In the genomic region with DNA sequence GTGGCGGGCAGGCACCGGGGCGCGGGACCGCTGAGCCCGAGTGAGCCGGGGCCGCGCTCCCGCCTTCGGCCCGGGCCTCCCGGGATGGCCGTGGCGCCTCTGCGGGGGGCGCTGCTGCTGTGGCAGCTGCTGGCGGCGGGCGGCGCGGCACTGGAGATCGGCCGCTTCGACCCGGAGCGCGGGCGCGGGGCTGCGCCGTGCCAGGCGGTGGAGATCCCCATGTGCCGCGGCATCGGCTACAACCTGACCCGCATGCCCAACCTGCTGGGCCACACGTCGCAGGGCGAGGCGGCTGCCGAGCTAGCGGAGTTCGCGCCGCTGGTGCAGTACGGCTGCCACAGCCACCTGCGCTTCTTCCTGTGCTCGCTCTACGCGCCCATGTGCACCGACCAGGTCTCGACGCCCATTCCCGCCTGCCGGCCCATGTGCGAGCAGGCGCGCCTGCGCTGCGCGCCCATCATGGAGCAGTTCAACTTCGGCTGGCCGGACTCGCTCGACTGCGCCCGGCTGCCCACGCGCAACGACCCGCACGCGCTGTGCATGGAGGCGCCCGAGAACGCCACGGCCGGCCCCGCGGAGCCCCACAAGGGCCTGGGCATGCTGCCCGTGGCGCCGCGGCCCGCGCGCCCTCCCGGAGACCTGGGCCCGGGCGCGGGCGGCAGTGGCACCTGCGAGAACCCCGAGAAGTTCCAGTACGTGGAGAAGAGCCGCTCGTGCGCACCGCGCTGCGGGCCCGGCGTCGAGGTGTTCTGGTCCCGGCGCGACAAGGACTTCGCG, we compare ENCODE assay signal across 1 cellular context.
TF ChIP-seq lines count a peak whose summit lies in the region.

No MANE protein-coding gene starts in this region.

TF ChIP-seq in H1, 55 proteins besides CTCF, POLR2A, EP300 and RAD21 (continued from another document):
- TF ChIP-seq GABPA (IDR thresholded peaks at IDR 0.05; ENCODE audit: borderline replicate concordance, insufficient read depth, low read length), result peak; percentile 63; the same call in 1 of the 2 replicates
- TF ChIP-seq, protein P1, sequence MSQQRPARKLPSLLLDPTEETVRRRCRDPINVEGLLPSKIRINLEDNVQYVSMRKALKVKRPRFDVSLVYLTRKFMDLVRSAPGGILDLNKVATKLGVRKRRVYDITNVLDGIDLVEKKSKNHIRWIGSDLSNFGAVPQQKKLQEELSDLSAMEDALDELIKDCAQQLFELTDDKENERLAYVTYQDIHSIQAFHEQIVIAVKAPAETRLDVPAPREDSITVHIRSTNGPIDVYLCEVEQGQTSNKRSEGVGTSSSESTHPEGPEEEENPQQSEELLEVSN (IDR thresholded peaks at IDR 0.05), result peak; percentile 100
- TF ChIP-seq POU5F1 (IDR thresholded peaks at IDR 0.05; ENCODE audit: low read depth, low read length), result no peak
- no peak for TF ChIP-seq SRF (IDR thresholded peaks at IDR 0.05; ENCODE audit: low read depth, low read length)
- peak in 1 of 2 experiments; percentile 93; a peak in 2 of 4 replicates for TF ChIP-seq HDAC2 (IDR thresholded peaks at IDR 0.05; ENCODE audit: borderline replicate concordance in 1 of 2, low read depth in 2 of 2, low read length in 2 of 2)
- no peak for TF ChIP-seq TBP (IDR thresholded peaks at IDR 0.05; ENCODE audit: low read depth, low read length)
- no peak; the same call in 1 of the 2 replicates for TF ChIP-seq RBBP5 (IDR thresholded peaks at IDR 0.05; ENCODE audit: borderline replicate concordance, low read depth, low read length)
- TF ChIP-seq TCF12 (IDR thresholded peaks at IDR 0.05; ENCODE audit: low read depth, low read length), result 0 out of 2 replicates have a peak, but pooled peaks have one; percentile 47
- TF ChIP-seq BACH1 (IDR thresholded peaks at IDR 0.05; ENCODE audit: low read length), result no peak
- TF ChIP-seq MAFK (IDR thresholded peaks at IDR 0.05; ENCODE audit: low read depth, low read length), result no peak
- 0 out of 2 replicates have a peak, but pooled peaks have one; percentile 14 for TF ChIP-seq GTF2F1 (IDR thresholded peaks at IDR 0.05; ENCODE audit: borderline replicate concordance, low read depth, low read length)
- TF ChIP-seq, protein P2, sequence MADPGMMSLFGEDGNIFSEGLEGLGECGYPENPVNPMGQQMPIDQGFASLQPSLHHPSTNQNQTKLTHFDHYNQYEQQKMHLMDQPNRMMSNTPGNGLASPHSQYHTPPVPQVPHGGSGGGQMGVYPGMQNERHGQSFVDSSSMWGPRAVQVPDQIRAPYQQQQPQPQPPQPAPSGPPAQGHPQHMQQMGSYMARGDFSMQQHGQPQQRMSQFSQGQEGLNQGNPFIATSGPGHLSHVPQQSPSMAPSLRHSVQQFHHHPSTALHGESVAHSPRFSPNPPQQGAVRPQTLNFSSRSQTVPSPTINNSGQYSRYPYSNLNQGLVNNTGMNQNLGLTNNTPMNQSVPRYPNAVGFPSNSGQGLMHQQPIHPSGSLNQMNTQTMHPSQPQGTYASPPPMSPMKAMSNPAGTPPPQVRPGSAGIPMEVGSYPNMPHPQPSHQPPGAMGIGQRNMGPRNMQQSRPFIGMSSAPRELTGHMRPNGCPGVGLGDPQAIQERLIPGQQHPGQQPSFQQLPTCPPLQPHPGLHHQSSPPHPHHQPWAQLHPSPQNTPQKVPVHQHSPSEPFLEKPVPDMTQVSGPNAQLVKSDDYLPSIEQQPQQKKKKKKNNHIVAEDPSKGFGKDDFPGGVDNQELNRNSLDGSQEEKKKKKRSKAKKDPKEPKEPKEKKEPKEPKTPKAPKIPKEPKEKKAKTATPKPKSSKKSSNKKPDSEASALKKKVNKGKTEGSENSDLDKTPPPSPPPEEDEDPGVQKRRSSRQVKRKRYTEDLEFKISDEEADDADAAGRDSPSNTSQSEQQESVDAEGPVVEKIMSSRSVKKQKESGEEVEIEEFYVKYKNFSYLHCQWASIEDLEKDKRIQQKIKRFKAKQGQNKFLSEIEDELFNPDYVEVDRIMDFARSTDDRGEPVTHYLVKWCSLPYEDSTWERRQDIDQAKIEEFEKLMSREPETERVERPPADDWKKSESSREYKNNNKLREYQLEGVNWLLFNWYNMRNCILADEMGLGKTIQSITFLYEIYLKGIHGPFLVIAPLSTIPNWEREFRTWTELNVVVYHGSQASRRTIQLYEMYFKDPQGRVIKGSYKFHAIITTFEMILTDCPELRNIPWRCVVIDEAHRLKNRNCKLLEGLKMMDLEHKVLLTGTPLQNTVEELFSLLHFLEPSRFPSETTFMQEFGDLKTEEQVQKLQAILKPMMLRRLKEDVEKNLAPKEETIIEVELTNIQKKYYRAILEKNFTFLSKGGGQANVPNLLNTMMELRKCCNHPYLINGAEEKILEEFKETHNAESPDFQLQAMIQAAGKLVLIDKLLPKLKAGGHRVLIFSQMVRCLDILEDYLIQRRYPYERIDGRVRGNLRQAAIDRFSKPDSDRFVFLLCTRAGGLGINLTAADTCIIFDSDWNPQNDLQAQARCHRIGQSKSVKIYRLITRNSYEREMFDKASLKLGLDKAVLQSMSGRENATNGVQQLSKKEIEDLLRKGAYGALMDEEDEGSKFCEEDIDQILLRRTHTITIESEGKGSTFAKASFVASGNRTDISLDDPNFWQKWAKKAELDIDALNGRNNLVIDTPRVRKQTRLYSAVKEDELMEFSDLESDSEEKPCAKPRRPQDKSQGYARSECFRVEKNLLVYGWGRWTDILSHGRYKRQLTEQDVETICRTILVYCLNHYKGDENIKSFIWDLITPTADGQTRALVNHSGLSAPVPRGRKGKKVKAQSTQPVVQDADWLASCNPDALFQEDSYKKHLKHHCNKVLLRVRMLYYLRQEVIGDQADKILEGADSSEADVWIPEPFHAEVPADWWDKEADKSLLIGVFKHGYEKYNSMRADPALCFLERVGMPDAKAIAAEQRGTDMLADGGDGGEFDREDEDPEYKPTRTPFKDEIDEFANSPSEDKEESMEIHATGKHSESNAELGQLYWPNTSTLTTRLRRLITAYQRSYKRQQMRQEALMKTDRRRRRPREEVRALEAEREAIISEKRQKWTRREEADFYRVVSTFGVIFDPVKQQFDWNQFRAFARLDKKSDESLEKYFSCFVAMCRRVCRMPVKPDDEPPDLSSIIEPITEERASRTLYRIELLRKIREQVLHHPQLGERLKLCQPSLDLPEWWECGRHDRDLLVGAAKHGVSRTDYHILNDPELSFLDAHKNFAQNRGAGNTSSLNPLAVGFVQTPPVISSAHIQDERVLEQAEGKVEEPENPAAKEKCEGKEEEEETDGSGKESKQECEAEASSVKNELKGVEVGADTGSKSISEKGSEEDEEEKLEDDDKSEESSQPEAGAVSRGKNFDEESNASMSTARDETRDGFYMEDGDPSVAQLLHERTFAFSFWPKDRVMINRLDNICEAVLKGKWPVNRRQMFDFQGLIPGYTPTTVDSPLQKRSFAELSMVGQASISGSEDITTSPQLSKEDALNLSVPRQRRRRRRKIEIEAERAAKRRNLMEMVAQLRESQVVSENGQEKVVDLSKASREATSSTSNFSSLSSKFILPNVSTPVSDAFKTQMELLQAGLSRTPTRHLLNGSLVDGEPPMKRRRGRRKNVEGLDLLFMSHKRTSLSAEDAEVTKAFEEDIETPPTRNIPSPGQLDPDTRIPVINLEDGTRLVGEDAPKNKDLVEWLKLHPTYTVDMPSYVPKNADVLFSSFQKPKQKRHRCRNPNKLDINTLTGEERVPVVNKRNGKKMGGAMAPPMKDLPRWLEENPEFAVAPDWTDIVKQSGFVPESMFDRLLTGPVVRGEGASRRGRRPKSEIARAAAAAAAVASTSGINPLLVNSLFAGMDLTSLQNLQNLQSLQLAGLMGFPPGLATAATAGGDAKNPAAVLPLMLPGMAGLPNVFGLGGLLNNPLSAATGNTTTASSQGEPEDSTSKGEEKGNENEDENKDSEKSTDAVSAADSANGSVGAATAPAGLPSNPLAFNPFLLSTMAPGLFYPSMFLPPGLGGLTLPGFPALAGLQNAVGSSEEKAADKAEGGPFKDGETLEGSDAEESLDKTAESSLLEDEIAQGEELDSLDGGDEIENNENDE (IDR thresholded peaks at IDR 0.05; ENCODE audit: insufficient replicate concordance, low read length), result no peak
- TF ChIP-seq SP2 (IDR thresholded peaks at IDR 0.05; ENCODE audit: low read length), result no peak
- TF ChIP-seq SP4 (IDR thresholded peaks at IDR 0.05; ENCODE audit: low read length), result no peak
- TF ChIP-seq, protein P3, sequence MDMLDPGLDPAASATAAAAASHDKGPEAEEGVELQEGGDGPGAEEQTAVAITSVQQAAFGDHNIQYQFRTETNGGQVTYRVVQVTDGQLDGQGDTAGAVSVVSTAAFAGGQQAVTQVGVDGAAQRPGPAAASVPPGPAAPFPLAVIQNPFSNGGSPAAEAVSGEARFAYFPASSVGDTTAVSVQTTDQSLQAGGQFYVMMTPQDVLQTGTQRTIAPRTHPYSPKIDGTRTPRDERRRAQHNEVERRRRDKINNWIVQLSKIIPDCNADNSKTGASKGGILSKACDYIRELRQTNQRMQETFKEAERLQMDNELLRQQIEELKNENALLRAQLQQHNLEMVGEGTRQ (IDR thresholded peaks at IDR 0.05; ENCODE audit: low read length), result no peak
- no peak for TF ChIP-seq SP1 (IDR thresholded peaks at IDR 0.05; ENCODE audit: low read depth, low read length)
- peak; percentile 72 for TF ChIP-seq RNF2 (IDR thresholded peaks at IDR 0.05; ENCODE audit: borderline replicate concordance, low read depth, low read length, missing control alignments, poor library complexity, severe bottlenecking)
- TF ChIP-seq FOSL1 (IDR thresholded peaks at IDR 0.05; ENCODE audit: insufficient read depth, low read depth, low read length), result no peak
- TF ChIP-seq JUND (IDR thresholded peaks at IDR 0.05; ENCODE audit: low read length), result no peak
- no peak for TF ChIP-seq CBX8 (IDR thresholded peaks at IDR 0.05; ENCODE audit: borderline replicate concordance, low read depth, low read length)
- TF ChIP-seq JUN (IDR thresholded peaks at IDR 0.05; ENCODE audit: low read depth, low read length), result no peak
- TF ChIP-seq SAP30 (IDR thresholded peaks at IDR 0.05; ENCODE audit: insufficient read depth, insufficient replicate concordance, low read length), result no peak
- no peak for TF ChIP-seq EZH2 (IDR thresholded peaks at IDR 0.05; ENCODE audit: low read depth, low read length, severe bottlenecking)
- TF ChIP-seq SIN3A (conservative IDR thresholded peaks at IDR 0.05 in 1 of 2, IDR thresholded peaks at IDR 0.05 in 1 of 2; ENCODE audit: low read depth in 1 of 2, low read length in 2 of 2), result no peak
- no peak for TF ChIP-seq TAF7 (optimal IDR thresholded peaks at IDR 0.05; ENCODE audit: borderline replicate concordance, low read depth, low read length)
- TF ChIP-seq BCL11A (IDR thresholded peaks at IDR 0.05; ENCODE audit: low read depth in 2 of 2, low read length in 2 of 2), result no peak
- no peak for TF ChIP-seq NRF1 (IDR thresholded peaks at IDR 0.05; ENCODE audit: low read depth, low read length)
- TF ChIP-seq CHD1 (IDR thresholded peaks at IDR 0.05; ENCODE audit: low read depth, low read length), result no peak
- TF ChIP-seq EGR1 (IDR thresholded peaks at IDR 0.05; ENCODE audit: borderline replicate concordance, low read depth, low read length), result no peak
- no peak for TF ChIP-seq KDM5A (IDR thresholded peaks at IDR 0.05; ENCODE audit: low read length)
- no peak for TF ChIP-seq ATF2 (IDR thresholded peaks at IDR 0.05; ENCODE audit: low read length)
- TF ChIP-seq CHD2 (IDR thresholded peaks at IDR 0.05; ENCODE audit: low read length), result no peak
- TF ChIP-seq YY1 (IDR thresholded peaks at IDR 0.05; ENCODE audit: low read depth, low read length), result no peak
- TF ChIP-seq ASH2L (IDR thresholded peaks at IDR 0.05; ENCODE audit: low read length), result no peak
- no peak for TF ChIP-seq SIRT6 (IDR thresholded peaks at IDR 0.05; ENCODE audit: low read length)
- TF ChIP-seq TAF1 (IDR thresholded peaks at IDR 0.05; ENCODE audit: low read depth, low read length), result no peak
- peak; percentile 31; the same call in 1 of the 2 replicates for TF ChIP-seq TEAD4 (IDR thresholded peaks at IDR 0.05; ENCODE audit: low read depth, low read length)
- no peak for TF ChIP-seq CBX5 (IDR thresholded peaks at IDR 0.05; ENCODE audit: low read depth, low read length)
- no peak for TF ChIP-seq BRCA1 (IDR thresholded peaks at IDR 0.05; ENCODE audit: low read depth, low read length)
- TF ChIP-seq, protein P4, sequence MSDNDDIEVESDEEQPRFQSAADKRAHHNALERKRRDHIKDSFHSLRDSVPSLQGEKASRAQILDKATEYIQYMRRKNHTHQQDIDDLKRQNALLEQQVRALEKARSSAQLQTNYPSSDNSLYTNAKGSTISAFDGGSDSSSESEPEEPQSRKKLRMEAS (IDR thresholded peaks at IDR 0.05), result peak; percentile 100
- no peak for TF ChIP-seq HDAC6 (IDR thresholded peaks at IDR 0.05; ENCODE audit: low read depth, low read length)
- TF ChIP-seq POLR2AphosphoS5 (IDR thresholded peaks at IDR 0.05; ENCODE audit: low read depth, low read length), result no peak
- no peak for TF ChIP-seq KDM1A (IDR thresholded peaks at IDR 0.05; ENCODE audit: borderline replicate concordance, low read length)
- no peak for TF ChIP-seq SUZ12 (IDR thresholded peaks at IDR 0.05; ENCODE audit: low read length)
- no peak for TF ChIP-seq CTBP2 (IDR thresholded peaks at IDR 0.05; ENCODE audit: borderline replicate concordance, insufficient read depth, insufficient read length, low read length)
- TF ChIP-seq CEBPB (IDR thresholded peaks at IDR 0.05; ENCODE audit: low read depth, low read length), result no peak
- TF ChIP-seq CREB1 (IDR thresholded peaks at IDR 0.05), result peak; percentile 47; the same call in 1 of the 2 replicates
- no peak for TF ChIP-seq ATF3 (IDR thresholded peaks at IDR 0.05; ENCODE audit: insufficient read depth, low read depth, low read length)
- TF ChIP-seq RFX5 (IDR thresholded peaks at IDR 0.05; ENCODE audit: borderline replicate concordance, low read depth, low read length), result no peak
- no peak for TF ChIP-seq ZNF274 (IDR thresholded peaks at IDR 0.05; ENCODE audit: borderline replicate concordance, extremely low read depth, low read length)
- TF ChIP-seq NANOG (IDR thresholded peaks at IDR 0.05; ENCODE audit: insufficient read depth, low read depth, low read length, poor library complexity, severe bottlenecking), result no peak
- TF ChIP-seq PHF8 (conservative IDR thresholded peaks at IDR 0.05; ENCODE audit: low read depth, low read length), result no peak
- peak; percentile 61 for TF ChIP-seq KDM4A (IDR thresholded peaks at IDR 0.05; ENCODE audit: low read depth, low read length, severe bottlenecking)
- no peak for TF ChIP-seq RXRA (IDR thresholded peaks at IDR 0.05; ENCODE audit: insufficient read depth, low read depth, low read length)
